ENCODE assay signal across 1 cellular context in the genomic region with DNA sequence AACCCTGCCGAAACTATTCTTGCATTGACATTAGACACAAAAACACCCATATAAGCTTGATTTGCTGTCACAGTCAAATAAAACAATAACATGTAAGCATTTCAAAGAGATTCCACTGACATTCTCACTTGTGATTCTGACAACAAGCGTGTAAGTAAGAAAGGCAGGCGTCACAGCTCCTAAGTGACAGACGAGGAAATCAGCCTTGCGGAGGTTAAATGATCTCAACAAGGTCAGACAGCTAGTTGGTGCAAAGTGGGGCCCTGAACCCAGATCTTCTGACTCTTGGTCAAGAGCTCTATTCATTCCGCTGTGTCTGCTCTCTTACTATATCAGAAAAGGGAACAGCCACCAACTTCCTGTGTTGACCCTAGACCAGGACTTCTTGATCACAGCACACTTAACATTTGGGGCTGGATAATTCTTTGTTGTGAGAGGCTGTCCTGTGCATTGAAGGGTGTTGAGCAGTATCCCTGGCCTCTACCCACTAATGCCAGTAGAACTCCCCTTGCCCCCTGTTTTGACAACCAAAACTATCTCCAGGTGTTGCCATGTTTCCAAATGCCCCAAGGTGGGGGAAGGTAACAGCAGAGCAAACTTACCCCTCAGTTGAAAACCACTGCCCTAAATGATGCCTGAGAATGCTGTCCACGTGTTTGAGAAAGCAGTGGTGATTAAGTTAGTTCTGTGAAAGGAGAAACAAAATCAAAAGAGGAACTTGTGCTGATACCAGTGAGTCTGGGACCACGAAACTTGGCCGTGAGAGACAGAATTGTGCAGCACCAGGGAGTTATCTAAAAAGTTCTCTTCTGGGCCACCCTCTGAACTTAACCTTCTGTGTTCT.
TF ChIP-seq lines count a peak whose summit lies in the region.

No MANE protein-coding gene starts in this region.

TF ChIP-seq in WTC11, 78 proteins besides CTCF, POLR2A, EP300 and RAD21 (continued from another document):
- TF ChIP-seq ATF6 (CRISPR knock-in tag; IDR thresholded peaks at IDR 0.05) (no peak), ZNF396 (CRISPR knock-in tag; IDR thresholded peaks at IDR 0.05; ENCODE audit: borderline replicate concordance) (no peak), FOXK1 (CRISPR knock-in tag; IDR thresholded peaks at IDR 0.05) (no peak), E2F4 (CRISPR knock-in tag; IDR thresholded peaks at IDR 0.05; ENCODE audit: borderline replicate concordance, low read depth) (no peak), MYBL2 (CRISPR knock-in tag; IDR thresholded peaks at IDR 0.05) (no peak), ZNF219 (CRISPR knock-in tag; IDR thresholded peaks at IDR 0.05; ENCODE audit: borderline replicate concordance) (no peak), RORB (CRISPR knock-in tag; IDR thresholded peaks at IDR 0.05) (no peak), TP53 (CRISPR knock-in tag; IDR thresholded peaks at IDR 0.05) (no peak), EMX1 (CRISPR knock-in tag; IDR thresholded peaks at IDR 0.05) (no peak), MXD4 (CRISPR knock-in tag; IDR thresholded peaks at IDR 0.05; ENCODE audit: borderline replicate concordance) (no peak), TCF7 (CRISPR knock-in tag; IDR thresholded peaks at IDR 0.05; ENCODE audit: low read depth) (no peak), ESRRA (CRISPR knock-in tag; IDR thresholded peaks at IDR 0.05; ENCODE audit: borderline replicate concordance) (no peak)
TF ChIP-seq in WTC11: peak in this region for 0.
